Comparison of ENCODE assay signal across 26 cellular contexts in genomic region chr13:49171358-49171757, GRCh38. TPM values are rescaled to one million over a fixed set of nuclear protein-coding genes. Genes with fewer than 3 reads are reported as not detected.
DNase-seq lines count a peak whose midpoint lies in the region; ATAC-seq, FAIRE-seq and TF ChIP-seq lines count a peak whose summit lies in the region.
"Had no signal": no experiment of that assay in that cellular context is flagged by ENCODE, and none has a peak within 500 bp of the region (broad histone marks: within the 10 kb centered on the region; RNA-seq: fewer than 3 reads in every experiment).

No MANE protein-coding gene starts in this region.

- BruUV-seq in HepG2 (replicated peaks; lab: Mats Ljungman, UMichigan), result no TSS peak
- no TSS peak for BruUV-seq in K562 (replicated peaks; lab: Mats Ljungman, UMichigan)
- no TSS peak for BruUV-seq in PC-3 (replicated peaks; lab: Mats Ljungman, UMichigan)

- H3K9ac ChIP-seq in HepG2 (ENCODE audit: insufficient read depth, low read depth, low read length) (no peak overlapping the region), K562 (ENCODE audit: insufficient read depth in 1 of 2, low read depth in 2 of 2, low read length in 2 of 2) (no peak overlapping the region), H1 (replicated peaks in 1 of 4; ENCODE audit: extremely low read depth in 1 of 4, low read depth in 3 of 4, low read length in 3 of 4) (no peak overlapping the region), PC-3 (ENCODE audit: low read length) (no peak overlapping the region)
- H3K9ac ChIP-seq: BLaER1 had no signal

- H3K23me2 ChIP-seq in H1 (ENCODE audit: low read depth, low read length), result no peaks in the 10 kb centered on the region; the same call in 1 of the 2 replicates

- H3K4me1 Mint-ChIP-seq in activated T-cell treated with anti-CD3 and anti-CD28 coated beads, Interleukin-2, amount 50 U/mL, for 24 hours (ENCODE audit: low read depth), result no peaks in the 10 kb centered on the region

- CTCF ChIA-PET in HepG2 (lab: Yijun Ruan, JAX; ENCODE audit: low intra/inter-chr PET ratio, low total read pairs), result no interaction called here
- CTCF ChIA-PET in K562 (lab: Yijun Ruan, JAX; ENCODE audit: low intra/inter-chr PET ratio), result no interaction called here
- CTCF ChIA-PET in H1 (lab: Charles Lee; ENCODE audit: partially characterized antibody), result interaction anchor here (1.4 kb wide), 1 partner anchor 72 kb away, joined by 3 read pairs; no protein-coding TSS in a partner anchor
- CTCF ChIA-PET in PC-3 (lab: Charles Lee), result no interaction called here

- in situ Hi-C loops in HepG2 (cut with HindIII; ENCODE audit: extremely low pct_ligation_motif_present, low pct_unique_long_range_greater_than_20kb), result no loop called here
- in situ Hi-C loops in K562 (cut with MboI), result no loop called here

- intact Hi-C loops in HepG2 (cut with micrococcal nuclease; ENCODE audit: unreplicated experiment), result no loop called here
- intact Hi-C loops in right lobe of liver (cut with DNase I), result no loop called here
- intact Hi-C loops in K562 (cut with micrococcal nuclease), result no loop called here
- intact Hi-C loops in left ventricle myocardium inferior (cut with micrococcal nuclease), result no loop called here
- intact Hi-C loops in PC-3 (cut with micrococcal nuclease), result no loop called here

- H4K20me1 ChIP-seq in HepG2 (ENCODE audit: insufficient read depth, low read length) (no peaks in the 10 kb centered on the region), K562 (replicated peaks; ENCODE audit: control insufficient read depth, insufficient read depth, low read length) (no peaks in the 10 kb centered on the region), H1 (replicated peaks in 1 of 2; ENCODE audit: control insufficient read depth in 1 of 2, insufficient read depth in 2 of 2, low read length in 2 of 2) (peaks cover 1 to 2% of the 10 kb centered on the region in 2 experiments), PC-3 (ENCODE audit: low read length) (no peaks in the 10 kb centered on the region)
- H4K20me1 ChIP-seq: BLaER1 had no signal

- H3K79me2 ChIP-seq in HepG2 (ENCODE audit: insufficient read depth, low read length) (no peaks in the 10 kb centered on the region), K562 (ENCODE audit: control insufficient read depth, insufficient read depth, low read length) (no peaks in the 10 kb centered on the region), H1 (ENCODE audit: control insufficient read depth in 1 of 2, insufficient read depth in 2 of 2, low read length in 2 of 2) (no peaks in the 10 kb centered on the region), PC-3 (ENCODE audit: low read length) (no peaks in the 10 kb centered on the region)

- H3K4me1 ChIP-seq in HepG2 (ENCODE audit: insufficient read depth, low read length) (no peaks in the 10 kb centered on the region), right lobe of liver (no peaks in the 10 kb centered on the region), K562 (replicated peaks in 1 of 2; ENCODE audit: control insufficient read depth in 2 of 2, insufficient read depth in 2 of 2, low read length in 2 of 2) (no peaks in the 10 kb centered on the region), H1 (replicated peaks in 1 of 4; ENCODE audit: control insufficient read depth in 3 of 4, insufficient read depth in 4 of 4, low read length in 3 of 4) (no peaks in the 10 kb centered on the region), left ventricle myocardium inferior (no peaks in the 10 kb centered on the region), PC-3 (ENCODE audit: insufficient read depth, low read length) (no peaks in the 10 kb centered on the region)
- H3K4me1 ChIP-seq: BE2C, BLaER1 had no signal

- H3K23ac ChIP-seq in H1 (ENCODE audit: insufficient read length), result no peak overlapping the region

- H3K9me3 ChIP-seq in HepG2 (ENCODE audit: low read length), result no peaks in the 10 kb centered on the region
- no peaks in the 10 kb centered on the region for H3K9me3 ChIP-seq in right lobe of liver
- no peaks in the 10 kb centered on the region for H3K9me3 ChIP-seq in K562 (replicated peaks; ENCODE audit: control insufficient read depth, insufficient read depth, low read depth, low read length)
- H3K9me3 ChIP-seq in H1 (ENCODE audit: insufficient read depth in 2 of 2, low read depth in 1 of 2, low read length in 1 of 2), result no peaks in the 10 kb centered on the region
- no peaks in the 10 kb centered on the region for H3K9me3 ChIP-seq in left ventricle myocardium inferior (replicated peaks)
- H3K9me3 ChIP-seq in PC-3 (ENCODE audit: low read length), result no peaks in the 10 kb centered on the region
- H3K9me3 ChIP-seq: BE2C, BLaER1 had no signal

- TF ChIP-seq POLR2A in HepG2 (IDR thresholded peaks at IDR 0.05; ENCODE audit: insufficient read depth in 1 of 2, low read depth in 2 of 2, low read length in 2 of 2) (no peak), right lobe of liver (IDR thresholded peaks at IDR 0.05) (no peak), K562 (conservative IDR thresholded peaks at IDR 0.05) (no peak), H1 (IDR thresholded peaks at IDR 0.05; ENCODE audit: control extremely low read depth in 1 of 2, low read depth in 2 of 2, low read length in 2 of 2) (no peak)

- no peak for DNase-seq in HepG2 (ENCODE audit: low spot score)
- DNase-seq in right lobe of liver, result no peak
- DNase-seq in K562 (ENCODE audit: extremely low read depth in 1 of 4, low spot score in 3 of 4), result no peak
- DNase-seq in H1 (ENCODE audit: low read depth in 1 of 2, low spot score in 2 of 2), result no peak
- no peak for DNase-seq in left ventricle myocardium inferior
- no peak for DNase-seq in activated T-cell treated with anti-CD3 and anti-CD28 coated beads, Interleukin-2, amount 50 U/mL, for 24 hours
- no peak for DNase-seq in PC-3
- DNase-seq: ACHN; BE2C; C1 segment of cervical spinal cord; CD4-positive, alpha-beta memory T cell; CD4-positive, CD25-positive, alpha-beta regulatory T cell; CD8-positive, alpha-beta memory T cell; COR-L47; DMS 273 treated with DMSO at 0.1 percent for 48 hours; DMS79 treated with DMSO at 0.1 percent for 48 hours; GF-D8 had no signal

- no peak overlapping the region for H4K5ac ChIP-seq in H1 (ENCODE audit: insufficient read length, low read depth, low read length)

- FAIRE-seq in HepG2 (lab: Jason Lieb, UNC) (no peak), K562 (lab: Jason Lieb, UNC) (no peak), H1 (lab: Jason Lieb, UNC) (no peak)
- FAIRE-seq: G401.6, GM12891, GM19239 had no signal

- no peak overlapping the region for H2BK12ac ChIP-seq in H1 (ENCODE audit: low read depth, low read length)

- H3K9me3 Mint-ChIP-seq in activated T-cell treated with anti-CD3 and anti-CD28 coated beads, Interleukin-2, amount 50 U/mL, for 24 hours, result no peaks in the 10 kb centered on the region
- H3K9me3 Mint-ChIP-seq: CD14-positive monocyte; CD4-positive, alpha-beta memory T cell; CD4-positive, CD25-positive, alpha-beta regulatory T cell; CD8-positive, alpha-beta memory T cell had no signal

- no peak overlapping the region for H2BK15ac ChIP-seq in H1 (ENCODE audit: low read length)

- no peak overlapping the region for H4K8ac ChIP-seq in H1 (ENCODE audit: extremely low read depth, insufficient read depth, low read length)

- H3K27ac ChIP-seq in HepG2 (ENCODE audit: extremely low read length, insufficient read depth, low read length) (no peak overlapping the region), right lobe of liver (no peak overlapping the region), K562 (ENCODE audit: extremely low read depth, low read depth, low read length) (no peak overlapping the region), H1 (ENCODE audit: low read depth, low read length) (no peak overlapping the region), left ventricle myocardium inferior (replicated peaks) (no peak overlapping the region), PC-3 (ENCODE audit: low read length) (no peak overlapping the region)
- H3K27ac ChIP-seq: 22Rv1, BLaER1 had no signal

- H3K79me1 ChIP-seq in H1 (ENCODE audit: low read depth, low read length), result no peaks in the 10 kb centered on the region

- no peak overlapping the region for H3K14ac ChIP-seq in H1 (ENCODE audit: insufficient read length)

- H3K9me2 ChIP-seq in PC-3 (replicated peaks; ENCODE audit: low read length), result no peaks in the 10 kb centered on the region

- H3K4me3 ChIP-seq in HepG2 (replicated peaks in 1 of 3; ENCODE audit: insufficient read depth in 1 of 3, low read depth in 2 of 3, low read length in 3 of 3) (no peak overlapping the region), right lobe of liver (no peak overlapping the region), K562 (no peak overlapping the region), H1 (ENCODE audit: extremely low read depth in 1 of 4, insufficient read depth in 2 of 4, low read depth in 3 of 4, low read length in 4 of 4) (no peak overlapping the region), left ventricle myocardium inferior (no peak overlapping the region), PC-3 (ENCODE audit: low read length) (no peak overlapping the region)
- H3K4me3 ChIP-seq: BLaER1 had no signal

- no peak for TF ChIP-seq RAD21 in HepG2 (CRISPR knock-in tag; IDR thresholded peaks at IDR 0.05)
- TF ChIP-seq RAD21 in K562 (CRISPR knock-in tag; conservative IDR thresholded peaks at IDR 0.05 in 1 of 2, IDR thresholded peaks at IDR 0.05 in 1 of 2), result no peak
- no peak for TF ChIP-seq RAD21 in H1 (IDR thresholded peaks at IDR 0.05 in 1 of 2, conservative IDR thresholded peaks at IDR 0.05 in 1 of 2; ENCODE audit: low read depth in 2 of 2, low read length in 2 of 2)

- no peak overlapping the region for H2BK20ac ChIP-seq in H1 (ENCODE audit: low read length)

- no peak overlapping the region for H3K4me2 ChIP-seq in HepG2 (ENCODE audit: low read depth, low read length)
- no peak overlapping the region for H3K4me2 ChIP-seq in K562 (ENCODE audit: insufficient read depth, low read length)
- no peak overlapping the region for H3K4me2 ChIP-seq in H1 (ENCODE audit: insufficient read depth in 1 of 2, low read depth in 2 of 2, low read length in 2 of 2)
- H3K4me2 ChIP-seq in PC-3 (ENCODE audit: low read length), result no peak overlapping the region
- H3K4me2 ChIP-seq: BLaER1 had no signal

- peaks cover 86% of the 10 kb centered on the region for H3K36me3 Mint-ChIP-seq in activated T-cell treated with anti-CD3 and anti-CD28 coated beads, Interleukin-2, amount 50 U/mL, for 24 hours (ENCODE audit: low read depth)

- no peaks in the 10 kb centered on the region for H3K27me3 Mint-ChIP-seq in activated T-cell treated with anti-CD3 and anti-CD28 coated beads, Interleukin-2, amount 50 U/mL, for 24 hours
- H3K27me3 Mint-ChIP-seq: CD4-positive, alpha-beta memory T cell; CD4-positive, CD25-positive, alpha-beta regulatory T cell; CD8-positive, alpha-beta memory T cell had no signal

- TF ChIP-seq CTCF in HepG2 (CRISPR knock-in tag; IDR thresholded peaks at IDR 0.05) (no peak), right lobe of liver (IDR thresholded peaks at IDR 0.05) (no peak), K562 (IDR thresholded peaks at IDR 0.05 in 2 of 3, conservative IDR thresholded peaks at IDR 0.05 in 1 of 3; ENCODE audit: insufficient read depth in 2 of 3, low read depth in 1 of 3, low read length in 3 of 3) (no peak), H1 (IDR thresholded peaks at IDR 0.05; ENCODE audit: control extremely low read depth in 1 of 3, insufficient read depth in 1 of 3, low read depth in 1 of 3, low read length in 3 of 3) (no peak), left ventricle myocardium inferior (IDR thresholded peaks at IDR 0.05; ENCODE audit: borderline replicate concordance) (no peak), PC-3 (conservative IDR thresholded peaks at IDR 0.05; ENCODE audit: low read depth, low read length) (no peak)

- H3K18ac ChIP-seq in H1 (ENCODE audit: extremely low read depth, low read length), result no peak overlapping the region

- no peak for ATAC-seq in HepG2
- ATAC-seq in right lobe of liver, result no peak
- ATAC-seq in K562, result no peak
- no peak for ATAC-seq in PC-3

- H4K91ac ChIP-seq in H1 (replicated peaks; ENCODE audit: insufficient read length, low read length), result no peak overlapping the region

- H3F3A ChIP-seq in PC-3 (ENCODE audit: low read length, unreplicated experiment), result no peaks in the 10 kb centered on the region

- H3K27ac Mint-ChIP-seq in activated T-cell treated with anti-CD3 and anti-CD28 coated beads, Interleukin-2, amount 50 U/mL, for 24 hours, result no peak overlapping the region
- H3K27ac Mint-ChIP-seq: CD4-positive, CD25-positive, alpha-beta regulatory T cell had no signal

- no peak overlapping the region for H3K56ac ChIP-seq in H1 (replicated peaks; ENCODE audit: insufficient read length, low read depth, low read length)

- H2BK120ac ChIP-seq in H1 (replicated peaks; ENCODE audit: low read depth, low read length), result no peak overlapping the region

- no peak overlapping the region for H3K4ac ChIP-seq in H1 (replicated peaks; ENCODE audit: insufficient read length, low read depth, low read length)

- H2AFZ ChIP-seq in HepG2 (ENCODE audit: low read length) (no peak overlapping the region), K562 (ENCODE audit: low read depth, low read length) (no peak overlapping the region), H1 (ENCODE audit: low read length) (no peak overlapping the region), PC-3 (ENCODE audit: low read length) (no peak overlapping the region)

- POLR2A ChIA-PET in HepG2 (lab: Yijun Ruan, JAX), result no interaction called here
- POLR2A ChIA-PET in K562 (lab: Yijun Ruan, JAX), result no interaction called here
- POLR2A ChIA-PET in H1 (lab: Charles Lee; ENCODE audit: partially characterized antibody), result no interaction called here
- POLR2A ChIA-PET in PC-3 (lab: Charles Lee; ENCODE audit: unreplicated experiment), result no interaction called here

- H2AK5ac ChIP-seq in H1 (ENCODE audit: low read depth, low read length), result no peak overlapping the region

- TF ChIP-seq EP300 in HepG2 (IDR thresholded peaks at IDR 0.05; ENCODE audit: low read depth in 2 of 2, low read length in 2 of 2) (no peak), HepG2 (CRISPR knock-in tag; IDR thresholded peaks at IDR 0.05; ENCODE audit: borderline replicate concordance) (no peak), K562 (IDR thresholded peaks at IDR 0.05; ENCODE audit: low read length) (no peak), H1 (IDR thresholded peaks at IDR 0.05; ENCODE audit: borderline replicate concordance in 1 of 2, low read depth in 2 of 2, low read length in 2 of 2) (no peak)

- H3K27me3 ChIP-seq in HepG2 (ENCODE audit: control insufficient read depth in 1 of 2, insufficient read depth in 2 of 2, low read length in 2 of 2) (no peaks in the 10 kb centered on the region), right lobe of liver (no peaks in the 10 kb centered on the region), K562 (ENCODE audit: control insufficient read depth in 2 of 2, insufficient read depth in 2 of 2, low read length in 2 of 2) (no peaks in the 10 kb centered on the region), H1 (replicated peaks in 1 of 4; ENCODE audit: control insufficient read depth in 3 of 4, extremely low read depth in 1 of 4, insufficient read depth in 3 of 4, low read length in 3 of 4) (no peaks in the 10 kb centered on the region), left ventricle myocardium inferior (ENCODE audit: low read depth) (no peaks in the 10 kb centered on the region), PC-3 (ENCODE audit: low read length) (no peaks in the 10 kb centered on the region)
- H3K27me3 ChIP-seq: BE2C, BLaER1 had no signal

- H2BK5ac ChIP-seq in H1 (ENCODE audit: low read depth, low read length), result no peak overlapping the region

- H3K36me3 ChIP-seq in HepG2 (replicated peaks in 1 of 2; ENCODE audit: control insufficient read depth in 1 of 2, insufficient read depth in 2 of 2, low read length in 2 of 2) (peaks cover 6 to 31% of the 10 kb centered on the region in 2 experiments), right lobe of liver (peaks cover 0 to 62% (median 12%) of the 10 kb centered on the region in 4 donors), K562 (ENCODE audit: control insufficient read depth, insufficient read depth, low read length) (peaks cover 10% of the 10 kb centered on the region; the same call in 1 of the 3 replicates), H1 (ENCODE audit: control insufficient read depth in 2 of 4, insufficient read depth in 4 of 4, low read length in 3 of 4) (peaks cover 0 to 10% (median 6%) of the 10 kb centered on the region in 4 experiments; a peak in 4 of 8 replicates), left ventricle myocardium inferior (peaks cover 57% of the 10 kb centered on the region), PC-3 (ENCODE audit: low read depth, low read length) (no peaks in the 10 kb centered on the region)

- no peak overlapping the region for H3K4me3 Mint-ChIP-seq in activated T-cell treated with anti-CD3 and anti-CD28 coated beads, Interleukin-2, amount 50 U/mL, for 24 hours
- H3K4me3 Mint-ChIP-seq: CD14-positive monocyte; CD4-positive, alpha-beta memory T cell; CD4-positive, CD25-positive, alpha-beta regulatory T cell; CD8-positive, alpha-beta memory T cell had no signal

- no peaks in the 10 kb centered on the region for H3K9me1 ChIP-seq in K562 (ENCODE audit: control insufficient read depth, insufficient read depth, low read length)

RNA-seq across cellular contexts. Expression of gene MLNR, which starts 48.8 kb away (rescaled TPM):
- total RNA-seq in HepG2 (2016; rRNA removed; fragmentation: Illumina TruSeq; extraction: Trizol) (0.46 TPM in 1 of 2 replicates, not detected in the other), right lobe of liver (not detected), K562 (2014; rRNA removed) (not detected in 2 replicates), K562 (2014; rRNA removed; fragmentation: Illumina TruSeq; extraction: Trizol) (not detected in 2 replicates), K562 (2015; rRNA removed; fragmentation: Illumina TruSeq; extraction: Trizol) (not detected in 2 replicates), K562 (2021) (not detected in 2 replicates), left ventricle myocardium inferior (not detected), PC-3 (2014; rRNA removed) (not detected in 2 replicates)
- total RNA-seq in HepG2 (2016; cell fraction: cytosol; rRNA removed; fragmentation: Illumina TruSeq; extraction: Trizol; ENCODE audit: low read depth), result 0.18 TPM in 1 of 2 replicates, not detected in the other
- 0.15 and 0.26 TPM in 2 replicates for total RNA-seq in HepG2 (2016; cell fraction: insoluble cytoplasmic fraction; rRNA removed; fragmentation: Illumina TruSeq; extraction: Trizol)
- total RNA-seq in HepG2 (2016; cell fraction: membrane; rRNA removed; fragmentation: Illumina TruSeq; extraction: Trizol), result not detected in 2 replicates
- 0.41 and 0.62 TPM in 2 replicates for total RNA-seq in HepG2 (2016; cell fraction: nucleus; rRNA removed; fragmentation: Illumina TruSeq; extraction: Trizol)
- polyA plus RNA-seq in HepG2 (2011; rRNA removed) (not detected in 2 replicates), K562 (2011; rRNA removed) (not detected in 2 replicates), K562 (2014; fragmentation: Illumina TruSeq; extraction: Trizol) (not detected in 2 replicates), K562 (2014; fragmentation: Nextera tagmentation; extraction: Ambion mirVana) (not detected), K562 (2014; rRNA removed) (not detected in 2 replicates), H1 (2011; rRNA removed) (0.29 and 0.69 TPM in 2 replicates)
- 0.07 TPM in 1 of 2 replicates, not detected in the other for polyA plus RNA-seq in HepG2 (2011; cell fraction: cytosol; rRNA removed)
- polyA plus RNA-seq in HepG2 (2011; cell fraction: nucleus; rRNA removed), result 0.45 and 0.61 TPM in 2 replicates
- not detected in 2 replicates for polyA plus RNA-seq in HepG2 (2012)
- not detected in 2 replicates for polyA plus RNA-seq in HepG2 (2016; cell fraction: cytosol; fragmentation: Illumina TruSeq; extraction: Trizol; ENCODE audit: low read depth)
- not detected in 2 replicates for polyA plus RNA-seq in HepG2 (2016; cell fraction: insoluble cytoplasmic fraction; fragmentation: Illumina TruSeq; extraction: Trizol; ENCODE audit: low read depth)
- polyA plus RNA-seq in HepG2 (2016; cell fraction: membrane; fragmentation: Illumina TruSeq; extraction: Trizol; ENCODE audit: low read depth), result not detected in 2 replicates
- not detected in 2 replicates for polyA plus RNA-seq in HepG2 (2016; cell fraction: nucleus; fragmentation: Illumina TruSeq; extraction: Trizol; ENCODE audit: insufficient read depth, low read depth)
- polyA minus RNA-seq in HepG2 (2011; rRNA and poly(A)+ RNA removed; ENCODE audit: low replicate concordance), result 0.66 TPM in 1 of 2 replicates, not detected in the other
- 0.49 and 0.53 TPM in 2 replicates for polyA minus RNA-seq in HepG2 (2011; cell fraction: cytosol; rRNA and poly(A)+ RNA removed)
- 1.2 and 2.2 TPM in 2 replicates for polyA minus RNA-seq in HepG2 (2011; cell fraction: nucleus; rRNA and poly(A)+ RNA removed)
- total RNA-seq in K562 (2011; cell fraction: chromatin; rRNA removed; ENCODE audit: low replicate concordance), result not detected in 2 replicates
- not detected in 2 replicates for total RNA-seq in K562 (2011; cell fraction: nucleolus; rRNA removed)
- not detected in 2 replicates for total RNA-seq in K562 (2011; cell fraction: nucleoplasm; rRNA removed)
- polyA plus RNA-seq in K562 (2011; cell fraction: cytosol; rRNA removed), result not detected in 2 replicates
- not detected in 2 replicates for polyA plus RNA-seq in K562 (2011; cell fraction: nucleus; rRNA removed)
- not detected in 2 replicates for polyA plus RNA-seq in K562 (2012)
- not detected in 2 replicates for polyA minus RNA-seq in K562 (2011; rRNA and poly(A)+ RNA removed)
- not detected in 2 replicates for polyA minus RNA-seq in K562 (2011; cell fraction: cytosol; rRNA and poly(A)+ RNA removed)
- polyA minus RNA-seq in K562 (2011; cell fraction: nucleus; rRNA and poly(A)+ RNA removed), result 0.27 and 0.33 TPM in 2 replicates
- 0.24 TPM in 1 of 2 replicates, not detected in the other for total RNA-seq in H1 (2021; fragmentation: NEBNext Ultra II Directional; extraction: Animal tissue kit (Norgen Biotek cat#: 25700))
- 0.16 TPM for polyA plus RNA-seq in H1 (2011; cell fraction: cytosol; rRNA removed)
- 0.30 TPM for polyA plus RNA-seq in H1 (2011; cell fraction: nucleus; rRNA removed)
- 0.13 to 0.24 TPM in 2 of 4 replicates, not detected in the others for polyA plus RNA-seq in H1 (2012, experiment 1 of 2)
- polyA plus RNA-seq in H1 (2012, experiment 2 of 2), result not detected
- polyA plus RNA-seq in H1 (2013, experiment 1 of 2), result 0.26 TPM
- polyA plus RNA-seq in H1 (2013, experiment 2 of 2), result 0.20 TPM
- 0.16 and 0.20 TPM in 2 replicates for polyA minus RNA-seq in H1 (2011; rRNA and poly(A)+ RNA removed)
- not detected for polyA minus RNA-seq in H1 (2011; cell fraction: cytosol; rRNA and poly(A)+ RNA removed)
- 1.2 TPM for polyA minus RNA-seq in H1 (2011; cell fraction: nucleus; rRNA and poly(A)+ RNA removed)
- total RNA-seq: A172; A673; CD4-positive, alpha-beta memory T cell; CD4-positive, CD25-positive, alpha-beta regulatory T cell; CD8-positive, alpha-beta memory T cell had no signal
- polyA plus RNA-seq: AG04450; CD14-positive monocyte; CD4-positive, alpha-beta memory T cell; CD4-positive, CD25-positive, alpha-beta regulatory T cell had no signal

Comparison
In these comparisons a context has a peak if more than half of its experiments do, and no peak if none do; other contexts are left out.
1. Of the 241 proteins assayed by ChIP-seq in both HepG2 and K562: peak only in HepG2: none; only in K562: MAFG; in both: MAFF and MAFK; in neither: 238.